ENCODE assay signal across 20 cellular contexts in the genomic region with DNA sequence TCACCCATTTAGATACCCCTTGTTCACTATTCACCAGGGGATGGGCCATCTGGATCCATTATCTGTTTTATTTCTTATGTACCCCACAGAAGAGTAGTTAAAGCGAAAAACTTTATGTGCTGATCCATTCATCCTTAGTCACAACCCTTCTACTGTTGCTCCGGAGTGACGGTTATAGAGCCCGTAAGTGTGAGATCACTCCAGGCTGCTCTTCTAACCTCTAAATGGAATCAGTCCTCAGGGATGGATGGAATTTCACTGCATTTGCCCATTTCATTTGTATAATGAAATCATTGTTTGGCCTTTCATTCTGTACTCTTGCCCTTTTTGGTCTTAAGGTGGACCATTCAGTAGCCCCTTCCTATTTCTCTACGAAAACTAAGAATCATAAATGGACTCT.
A peak's percentile ranks its signal among the peaks of the same experiment; 100 is the strongest.
DNase-seq lines count a peak whose midpoint lies in the region; ATAC-seq and TF ChIP-seq lines count a peak whose summit lies in the region.
"Had no signal": no experiment of that assay in that cellular context is flagged by ENCODE, and none has a peak within 500 bp of the region (broad histone marks: within the 10 kb centered on the region; RNA-seq: fewer than 3 reads in every experiment).

No MANE protein-coding gene starts in this region.

- H3K79me2 ChIP-seq in osteoblast (ENCODE audit: insufficient read depth, low read length) = no peaks in the 10 kb centered on the region

- no peaks in the 10 kb centered on the region for H4K20me1 ChIP-seq in osteoblast (ENCODE audit: insufficient read depth, low read length)

- H3K27me3 Mint-ChIP-seq in natural killer cell treated with Interleukin-12 subunit alpha and Interleukin-12 subunit beta and Interleukin-15 and Interleukin-18, amount 100 ng/mL, for 72 hours = no peaks in the 10 kb centered on the region
- H3K27me3 Mint-ChIP-seq in natural killer cell (ENCODE audit: low read depth in 2 of 2) (peaks cover 0 to 5% of the 10 kb centered on the region in 2 donors), endodermal cell (ENCODE audit: insufficient read depth) (no peaks in the 10 kb centered on the region)
- no peaks in the 10 kb centered on the region for H3K27me3 Mint-ChIP-seq in naive thymus-derived CD8-positive, alpha-beta T cell

- H3K9me3 Mint-ChIP-seq in natural killer cell treated with Interleukin-12 subunit alpha and Interleukin-12 subunit beta and Interleukin-15 and Interleukin-18, amount 100 ng/mL, for 72 hours = peaks cover 3% of the 10 kb centered on the region
- H3K9me3 Mint-ChIP-seq in natural killer cell (no peaks in the 10 kb centered on the region), endodermal cell (no peaks in the 10 kb centered on the region)
- peaks cover 0 to under 1% (median 0%) of the 10 kb centered on the region in 9 donors for H3K9me3 Mint-ChIP-seq in naive thymus-derived CD8-positive, alpha-beta T cell
- H3K9me3 Mint-ChIP-seq: CD4-positive, alpha-beta memory T cell; GM23338; HFFc6 had no signal

- H3K4me2 ChIP-seq in osteoblast (ENCODE audit: insufficient read depth, low read length) = no peak overlapping the region
- H3K4me2 ChIP-seq: A549, GM23338 had no signal

- H3K4me3 ChIP-seq in fibroblast of mammary gland (ENCODE audit: control insufficient read depth, low read depth, low read length) (no peak overlapping the region), osteoblast (ENCODE audit: insufficient read depth, low read length) (no peak overlapping the region), endodermal cell (ENCODE audit: low read length) (no peak overlapping the region)
- H3K4me3 ChIP-seq: A549, GM23338, HAP-1 had no signal

- H3K4me1 Mint-ChIP-seq in natural killer cell treated with Interleukin-12 subunit alpha and Interleukin-12 subunit beta and Interleukin-15 and Interleukin-18, amount 100 ng/mL, for 72 hours (ENCODE audit: low read depth in 2 of 2) = peaks cover 23 to 28% of the 10 kb centered on the region in 2 donors
- peaks cover 11 to 12% of the 10 kb centered on the region in 2 donors for H3K4me1 Mint-ChIP-seq in natural killer cell
- peaks cover 3% of the 10 kb centered on the region for H3K4me1 Mint-ChIP-seq in endodermal cell
- no peaks in the 10 kb centered on the region for H3K4me1 Mint-ChIP-seq in naive thymus-derived CD8-positive, alpha-beta T cell
- H3K4me1 Mint-ChIP-seq: CD4-positive, alpha-beta memory T cell had no signal

- H3K36me3 Mint-ChIP-seq in natural killer cell treated with Interleukin-12 subunit alpha and Interleukin-12 subunit beta and Interleukin-15 and Interleukin-18, amount 100 ng/mL, for 72 hours = peaks cover 18% of the 10 kb centered on the region
- H3K36me3 Mint-ChIP-seq in natural killer cell (no peaks in the 10 kb centered on the region), endodermal cell (ENCODE audit: low read depth) (no peaks in the 10 kb centered on the region)
- no peaks in the 10 kb centered on the region for H3K36me3 Mint-ChIP-seq in naive thymus-derived CD8-positive, alpha-beta T cell
- H3K36me3 Mint-ChIP-seq: CD4-positive, alpha-beta memory T cell had no signal

- H2AFZ ChIP-seq in osteoblast (ENCODE audit: low read length) = no peak overlapping the region
- H2AFZ ChIP-seq: GM23338 had no signal

- H3K27me3 ChIP-seq in osteoblast (ENCODE audit: insufficient read depth, low read length) (no peaks in the 10 kb centered on the region), endodermal cell (ENCODE audit: control insufficient read depth, insufficient read depth, low read length, poor library complexity, severe bottlenecking) (no peaks in the 10 kb centered on the region)

- peak overlapping the region; percentile 79 to 89 for H3K27ac Mint-ChIP-seq in natural killer cell treated with Interleukin-12 subunit alpha and Interleukin-12 subunit beta and Interleukin-15 and Interleukin-18, amount 100 ng/mL, for 72 hours
- no peak overlapping the region for H3K27ac Mint-ChIP-seq in natural killer cell
- no peak overlapping the region for H3K27ac Mint-ChIP-seq in endodermal cell
- H3K27ac Mint-ChIP-seq in naive thymus-derived CD8-positive, alpha-beta T cell = no peak overlapping the region
- H3K27ac Mint-ChIP-seq: CD4-positive, alpha-beta memory T cell; GM23338; HFFc6 had no signal

- DNase-seq in natural killer cell treated with Interleukin-12 subunit alpha and Interleukin-12 subunit beta and Interleukin-15 and Interleukin-18, amount 100 ng/mL, for 72 hours (ENCODE audit: low spot score) = no peak
- DNase-seq in natural killer cell (no peak), fibroblast of mammary gland (ENCODE audit: low read depth) (peak; percentile 8), osteoblast (ENCODE audit: insufficient read length, low spot score, missing footprints) (peak; percentile 71), endodermal cell (no peak)
- no peak for DNase-seq in naive thymus-derived CD8-positive, alpha-beta T cell
- DNase-seq: 8988T; ACHN; C1 segment of cervical spinal cord; Calu3; CD4-positive, alpha-beta memory T cell; COR-L47; DMS53; DMS79 treated with DMSO at 0.1 percent for 48 hours; GF-D8; HFFc6 had no signal

- TF ChIP-seq CTCF in natural killer cell (IDR thresholded peaks at IDR 0.05) = no peak
- no peak for TF ChIP-seq CTCF in fibroblast of mammary gland (conservative IDR thresholded peaks at IDR 0.05; ENCODE audit: control insufficient read depth, insufficient read depth, low read depth, low read length)
- no peak for TF ChIP-seq CTCF in osteoblast (IDR thresholded peaks at IDR 0.05; ENCODE audit: extremely low read depth, low read depth, low read length)
- TF ChIP-seq CTCF in endodermal cell (conservative IDR thresholded peaks at IDR 0.05) = no peak

- H3K9me3 ChIP-seq in osteoblast (ENCODE audit: low read depth, low read length) = no peaks in the 10 kb centered on the region
- H3K9me3 ChIP-seq in endodermal cell (ENCODE audit: control insufficient read depth, low read length) = no peaks in the 10 kb centered on the region
- H3K9me3 ChIP-seq: A549, HAP-1 had no signal

- H3K4me3 Mint-ChIP-seq in natural killer cell treated with Interleukin-12 subunit alpha and Interleukin-12 subunit beta and Interleukin-15 and Interleukin-18, amount 100 ng/mL, for 72 hours = peak overlapping the region; percentile 76
- no peak overlapping the region for H3K4me3 Mint-ChIP-seq in natural killer cell
- no peak overlapping the region for H3K4me3 Mint-ChIP-seq in endodermal cell
- H3K4me3 Mint-ChIP-seq in naive thymus-derived CD8-positive, alpha-beta T cell = no peak overlapping the region
- H3K4me3 Mint-ChIP-seq: CD4-positive, alpha-beta memory T cell; GM23338; HFFc6 had no signal

- 95 to 97% methylated on average over 4 to 5 of the region's 5 CpGs for WGBS in endodermal cell (ENCODE audit: insufficient coverage in 1 of 2, insufficient read length in 1 of 2), 2 experiments

- POLR2A ChIA-PET in naive thymus-derived CD8-positive, alpha-beta T cell (lab: Charles Lee) = no interaction called here

- H3K36me3 ChIP-seq in osteoblast (ENCODE audit: insufficient read depth, low read length) = no peaks in the 10 kb centered on the region
- no peaks in the 10 kb centered on the region for H3K36me3 ChIP-seq in endodermal cell (ENCODE audit: control insufficient read depth, insufficient read depth, low read length)
- H3K36me3 ChIP-seq: HAP-1 had no signal

- no peak overlapping the region for H3K9ac ChIP-seq in endodermal cell (ENCODE audit: extremely low read depth, low read length, poor library complexity, severe bottlenecking)

- ATAC-seq in natural killer cell treated with Interleukin-12 subunit alpha and Interleukin-12 subunit beta and Interleukin-15 and Interleukin-18, amount 100 ng/mL, for 72 hours = no peak
- ATAC-seq in natural killer cell (no peak), HG02970 (IDR thresholded peaks at IDR 0.05; ENCODE audit: low FRiP score, unreplicated experiment) (no peak)
- no peak for ATAC-seq in naive thymus-derived CD8-positive, alpha-beta T cell
- ATAC-seq: A549, GM23338 had no signal

- H3K27ac ChIP-seq in osteoblast (ENCODE audit: low read depth, low read length) = no peak overlapping the region
- H3K27ac ChIP-seq in endodermal cell (ENCODE audit: low read depth, low read length) = no peak overlapping the region
- H3K27ac ChIP-seq: A549 had no signal

- intact Hi-C loops in natural killer cell (cut with micrococcal nuclease) = no loop called here

- H3K4me1 ChIP-seq in osteoblast (ENCODE audit: insufficient read depth, low read length) = no peaks in the 10 kb centered on the region
- H3K4me1 ChIP-seq in endodermal cell (ENCODE audit: control insufficient read depth, insufficient read depth, low read length) = no peaks in the 10 kb centered on the region
- H3K4me1 ChIP-seq: A549, HAP-1 had no signal

Comparison
In these comparisons a context has a peak if more than half of its experiments do, and no peak if none do; other contexts are left out.
1. H3K27ac Mint-ChIP-seq: peak in natural killer cell treated with Interleukin-12 subunit alpha and Interleukin-12 subunit beta and Interleukin-15 and Interleukin-18, amount 100 ng/mL, for 72 hours (2 of 2); none in natural killer cell (0 of 2), endodermal cell (single experiment) and naive thymus-derived CD8-positive, alpha-beta T cell (0 of 10).
2. DNase-seq: peak in fibroblast of mammary gland (single experiment) and osteoblast (single experiment); none in natural killer cell treated with Interleukin-12 subunit alpha and Interleukin-12 subunit beta and Interleukin-15 and Interleukin-18, amount 100 ng/mL, for 72 hours (single experiment), natural killer cell (single experiment), endodermal cell (single experiment) and naive thymus-derived CD8-positive, alpha-beta T cell (0 of 10).